12 cellular contexts compared by ENCODE assay signal in the genomic region with DNA sequence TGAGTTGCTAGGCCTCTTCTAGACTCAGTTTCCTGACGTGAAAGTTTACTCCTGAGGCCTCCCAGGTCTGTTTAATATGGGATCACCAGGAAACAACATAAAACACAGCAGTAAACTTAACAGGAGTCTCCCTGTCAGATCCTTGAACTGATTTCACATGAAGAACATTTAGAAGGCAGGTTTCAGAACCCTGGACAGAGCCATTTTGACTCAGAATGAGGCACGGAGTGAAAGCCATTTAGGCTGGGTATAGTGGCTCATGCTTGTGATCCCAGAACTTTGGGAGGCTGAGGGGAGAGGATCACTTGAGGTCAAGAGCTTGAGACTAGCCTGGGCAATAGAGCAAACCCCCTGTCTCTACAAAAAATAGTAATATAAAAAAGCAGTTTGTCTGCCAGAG.
A peak's percentile ranks its signal among the peaks of the same experiment; 100 is the strongest.
DNase-seq lines count a peak whose midpoint lies in the region; ATAC-seq and TF ChIP-seq lines count a peak whose summit lies in the region.
"Had no signal": no experiment of that assay in that cellular context is flagged by ENCODE, and none has a peak within 500 bp of the region (broad histone marks: within the 10 kb centered on the region; RNA-seq: fewer than 3 reads in every experiment).

No MANE protein-coding gene starts in this region.

- H3K27me3 ChIP-seq in CD8-positive, alpha-beta T cell (ENCODE audit: insufficient read depth, low read length) = no peaks in the 10 kb centered on the region
- H3K27me3 ChIP-seq: BLaER1 treated with 17β-estradiol and CSF1 and Interleukin-3, amounts not matched to agents 10 nM and 100 nM had no signal

- peaks cover 3% of the 10 kb centered on the region for H3K27me3 Mint-ChIP-seq in CD8-positive, alpha-beta T cell (ENCODE audit: low read depth)

- H3K4me1 ChIP-seq in CD8-positive, alpha-beta T cell (ENCODE audit: insufficient read depth, low read length) = no peaks in the 10 kb centered on the region
- H3K4me1 ChIP-seq: BLaER1 treated with 17β-estradiol and CSF1 and Interleukin-3, amounts not matched to agents 10 nM and 100 nM had no signal

- H3K27ac ChIP-seq in CD8-positive, alpha-beta T cell (ENCODE audit: low read depth, low read length) = no peak overlapping the region
- H3K27ac ChIP-seq: BLaER1 treated with 17β-estradiol and CSF1 and Interleukin-3, amounts not matched to agents 10 nM and 100 nM; thoracic aorta had no signal

- H3K36me3 ChIP-seq in CD8-positive, alpha-beta T cell (ENCODE audit: insufficient read depth, low read length) = no peaks in the 10 kb centered on the region
- H3K36me3 ChIP-seq: BLaER1 treated with 17β-estradiol and CSF1 and Interleukin-3, amounts not matched to agents 10 nM and 100 nM; thoracic aorta had no signal

- H3K27ac Mint-ChIP-seq in CD8-positive, alpha-beta T cell = no peak overlapping the region

- peak; percentile 2 for DNase-seq in stimulated activated CD4-positive, alpha-beta T cell treated with anti-CD3 and anti-CD28 coated beads, Interleukin-15, amount 100 ng/mL, for 24 hours
- no peak for DNase-seq in stimulated activated CD4-positive, alpha-beta T cell treated with anti-CD3 and anti-CD28 coated beads, Interleukin-2, amount 100 ng/mL, for 24 hours
- DNase-seq in RKO (ENCODE audit: low spot score) (peak; percentile 55), erythroblast (lab: John Stamatoyannopoulos, UW) (peak; percentile 5 to 18), A172 (ENCODE audit: low spot score) (no peak)
- DNase-seq in stimulated activated CD8-positive, alpha-beta memory T cell treated with anti-CD3 and anti-CD28 coated beads, Interleukin-4, amount 100 ng/mL, for 48 hours = peak; percentile 32
- no peak for DNase-seq in CD8-positive, alpha-beta T cell
- DNase-seq: NCI-H1092 treated with DMSO at 0.1 percent for 48 hours; stimulated activated CD4-positive, alpha-beta T cell treated with anti-CD3 and anti-CD28 coated beads, Interleukin-4, amount 100 ng/mL, for 1 hour had no signal

- no peaks in the 10 kb centered on the region for H3K9me3 Mint-ChIP-seq in CD8-positive, alpha-beta T cell

- POLR2A ChIA-PET in CD8-positive, alpha-beta T cell (lab: Charles Lee) = no interaction called here

- intact Hi-C loops in CD8-positive, alpha-beta T cell (cut with DNase I, micrococcal nuclease) = no loop called here

- no peaks in the 10 kb centered on the region for H3K9me3 ChIP-seq in CD8-positive, alpha-beta T cell (ENCODE audit: low read length)
- H3K9me3 ChIP-seq: BLaER1 treated with 17β-estradiol and CSF1 and Interleukin-3, amounts not matched to agents 10 nM and 100 nM; thoracic aorta had no signal

- H3K36me3 Mint-ChIP-seq in CD8-positive, alpha-beta T cell = no peaks in the 10 kb centered on the region

- TF ChIP-seq POLR2A in erythroblast (IDR thresholded peaks at IDR 0.05; ENCODE audit: low read length) = no peak

- H3K4me3 Mint-ChIP-seq in CD8-positive, alpha-beta T cell = no peak overlapping the region

- no peaks in the 10 kb centered on the region for H3K4me1 Mint-ChIP-seq in CD8-positive, alpha-beta T cell (ENCODE audit: low read depth)

- H3K4me3 ChIP-seq in CD8-positive, alpha-beta T cell (ENCODE audit: low read depth, low read length) = no peak overlapping the region
- H3K4me3 ChIP-seq: BLaER1 treated with 17β-estradiol and CSF1 and Interleukin-3, amounts not matched to agents 10 nM and 100 nM; thoracic aorta had no signal

- ATAC-seq in HG03469 (IDR thresholded peaks at IDR 0.05; ENCODE audit: unreplicated experiment) = no peak
- no peak for ATAC-seq in CD8-positive, alpha-beta T cell

- CTCF ChIA-PET in CD8-positive, alpha-beta T cell (lab: Charles Lee) = no interaction called here

- no peak for TF ChIP-seq CTCF in CD8-positive, alpha-beta T cell (IDR thresholded peaks at IDR 0.05)

Comparison
In these comparisons a context has a peak if more than half of its experiments do, and no peak if none do; other contexts are left out.
1. DNase-seq: peak in stimulated activated CD4-positive, alpha-beta T cell treated with anti-CD3 and anti-CD28 coated beads, Interleukin-15, amount 100 ng/mL, for 24 hours (single experiment), RKO (single experiment), erythroblast (2 of 2) and stimulated activated CD8-positive, alpha-beta memory T cell treated with anti-CD3 and anti-CD28 coated beads, Interleukin-4, amount 100 ng/mL, for 48 hours (single experiment); none in stimulated activated CD4-positive, alpha-beta T cell treated with anti-CD3 and anti-CD28 coated beads, Interleukin-2, amount 100 ng/mL, for 24 hours (0 of 2), A172 (single experiment) and CD8-positive, alpha-beta T cell (0 of 7).